ENCODE assay signal across 8 cellular contexts in the genomic region with DNA sequence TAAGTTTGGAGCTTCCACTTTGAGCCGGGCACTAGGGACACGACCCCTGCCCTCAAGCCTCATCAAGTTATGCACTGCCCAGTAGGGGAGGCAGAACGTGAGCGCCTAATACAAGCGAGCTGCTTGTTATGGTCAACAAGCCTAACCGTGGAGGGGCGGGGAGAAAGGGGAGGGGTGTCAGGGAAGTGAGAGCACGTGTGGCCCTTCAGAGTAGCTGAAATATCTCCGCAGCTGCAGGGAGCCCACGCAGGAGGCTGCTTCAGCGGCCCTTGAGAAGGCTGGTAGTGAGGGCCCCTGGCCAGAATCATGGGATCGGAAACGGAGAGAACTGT. TPM values are rescaled to one million over a fixed set of nuclear protein-coding genes. Genes with fewer than 3 reads are reported as not detected.
DNase-seq lines count a peak whose midpoint lies in the region; ATAC-seq, FAIRE-seq and TF ChIP-seq lines count a peak whose summit lies in the region.

No MANE protein-coding gene starts in this region.

- peak; percentile 53 to 57; a peak in 2 of 4 replicates for TF ChIP-seq POLR2A in HepG2 (IDR thresholded peaks at IDR 0.05; ENCODE audit: insufficient read depth in 1 of 2, low read depth in 2 of 2, low read length in 2 of 2)

- intact Hi-C loops in HepG2 (cut with micrococcal nuclease; ENCODE audit: unreplicated experiment): loop anchor here (1.0 to 10.0 kb wide), 6 partner anchors 9 to 211 kb away; a partner anchor contains a TSS

- no peak for TF ChIP-seq CTCF in GM10248 (IDR thresholded peaks at IDR 0.05; ENCODE audit: control extremely low read depth, extremely low read depth, low read depth, missing control alignments)
- no peak for TF ChIP-seq CTCF in LNCaP clone FGC (IDR thresholded peaks at IDR 0.05; ENCODE audit: control insufficient read depth, extremely low read depth, insufficient read depth)
- no peak for TF ChIP-seq CTCF in WERI-Rb-1 (IDR thresholded peaks at IDR 0.05; ENCODE audit: low read depth, low read length)
- no peak for TF ChIP-seq CTCF in choroid plexus epithelial cell (conservative IDR thresholded peaks at IDR 0.05; ENCODE audit: low read depth, low read length)
- TF ChIP-seq CTCF in HepG2 (CRISPR knock-in tag; IDR thresholded peaks at IDR 0.05): 0 out of 2 replicates have a peak, but pooled peaks have one; percentile 16

- POLR2A ChIA-PET in GM10248 (lab: Yijun Ruan, JAX): interaction anchor here (1.0 to 1.3 kb wide), 2 partner anchors 18 to 22 kb away, joined by 3 to 5 read pairs; no protein-coding TSS in a partner anchor
- POLR2A ChIA-PET in HepG2 (lab: Yijun Ruan, JAX): interaction anchor here (0.5 to 4.0 kb wide), 15 partner anchors 10 to 430 kb away, joined by 3 to 39 read pairs (median 4); a partner anchor contains a TSS

- ATAC-seq in HepG2: peak; percentile 79

- H3K9me3 ChIP-seq in GM23248 (ENCODE audit: low read depth) (no peaks in the 10 kb centered on the region), WERI-Rb-1 (ENCODE audit: severe bottlenecking) (peaks cover 3% of the 10 kb centered on the region), HepG2 (ENCODE audit: low read length) (no peaks in the 10 kb centered on the region)

- CTCF ChIA-PET in GM10248 (lab: Yijun Ruan, JAX) (interaction anchor here (0.8 to 11.8 kb wide), 21 partner anchors 9 to 547 kb away, joined by 3 to 127 read pairs (median 5); no protein-coding TSS in a partner anchor), HepG2 (lab: Yijun Ruan, JAX; ENCODE audit: low intra/inter-chr PET ratio, low total read pairs) (interaction anchor here (0.7 to 2.8 kb wide), 3 partner anchors 8 to 28 kb away, joined by 3 to 31 read pairs (median 5); no protein-coding TSS in a partner anchor)

- H3K27me3 ChIP-seq in GM23248 (replicated peaks; ENCODE audit: insufficient read depth): no peaks in the 10 kb centered on the region
- no peaks in the 10 kb centered on the region for H3K27me3 ChIP-seq in WERI-Rb-1 (ENCODE audit: insufficient read depth, low read depth, severe bottlenecking)
- H3K27me3 ChIP-seq in HepG2 (ENCODE audit: control insufficient read depth in 1 of 2, insufficient read depth in 2 of 2, low read length in 2 of 2): no peaks in the 10 kb centered on the region

- H3K36me3 ChIP-seq in GM23248 (ENCODE audit: low read depth) (no peaks in the 10 kb centered on the region), WERI-Rb-1 (peaks cover 10% of the 10 kb centered on the region; the same call in 1 of the 2 replicates), HepG2 (replicated peaks in 1 of 2; ENCODE audit: control insufficient read depth in 1 of 2, insufficient read depth in 2 of 2, low read length in 2 of 2) (peaks cover 2 to 5% of the 10 kb centered on the region in 2 experiments; a peak in 2 of 5 replicates)

- peak; percentile 82 for DNase-seq in GM10248 (ENCODE audit: extremely low spot score)
- DNase-seq in GM23248: peak; percentile 48
- DNase-seq in LNCaP clone FGC (ENCODE audit: low read depth): no peak
- DNase-seq in WERI-Rb-1: peak; percentile 89
- peak; percentile 72 for DNase-seq in choroid plexus epithelial cell (ENCODE audit: low read depth)
- peak; percentile 84 for DNase-seq in HepG2 (ENCODE audit: low spot score)
- DNase-seq in stimulated activated CD4-positive, alpha-beta T cell treated with anti-CD3 and anti-CD28 coated beads, Interleukin-4, amount 100 ng/mL, for 1 hour: peak; percentile 45
- no peak for DNase-seq in NCI-H2107 treated with DMSO at 0.1 percent for 48 hours (lab: John Stamatoyannopoulos, UW; ENCODE audit: unreplicated experiment)

- H3F3A ChIP-seq in GM23248 (ENCODE audit: insufficient read depth): no peaks in the 10 kb centered on the region

- H3K79me2 ChIP-seq in GM23248 (ENCODE audit: insufficient read depth) (no peaks in the 10 kb centered on the region), HepG2 (ENCODE audit: insufficient read depth, low read length) (peaks cover 3% of the 10 kb centered on the region)

- no peak overlapping the region for H3K27ac ChIP-seq in GM23248
- H3K27ac ChIP-seq in WERI-Rb-1: peak overlapping the region; percentile 64
- H3K27ac ChIP-seq in HepG2 (ENCODE audit: extremely low read length, insufficient read depth, low read length): peak overlapping the region; percentile 86

- H3K4me1 ChIP-seq in GM23248 (ENCODE audit: insufficient read depth): no peaks in the 10 kb centered on the region
- peaks cover 34% of the 10 kb centered on the region for H3K4me1 ChIP-seq in HepG2 (ENCODE audit: insufficient read depth, low read length)

- H3K9ac ChIP-seq in GM23248: peak overlapping the region; percentile 68
- H3K9ac ChIP-seq in HepG2 (ENCODE audit: insufficient read depth, low read depth, low read length): peak overlapping the region; percentile 82

- 4 to 5% methylated on average over 12 to 13 of the region's 13 CpGs for WGBS in GM23248 (ENCODE audit: low coverage in 1 of 2, low lambda C conversion rate in 2 of 2, missing lambda C conversion rate in 2 of 2), 2 experiments
- 4% methylated on average over 13 of the region's 13 CpGs for WGBS in HepG2 (ENCODE audit: low lambda C conversion rate)

- H3K9me2 ChIP-seq in GM23248 (ENCODE audit: insufficient read depth): no peaks in the 10 kb centered on the region

- in situ Hi-C loops in GM23248 (cut with MboI): no loop called here
- in situ Hi-C loops in HepG2 (cut with HindIII; ENCODE audit: extremely low pct_ligation_motif_present, low pct_unique_long_range_greater_than_20kb): no loop called here

- H3K4me3 ChIP-seq in GM23248 (peak overlapping the region; percentile 78), LNCaP clone FGC (ENCODE audit: low read depth, low read length) (peak overlapping the region; percentile 41), WERI-Rb-1 (ENCODE audit: low read depth, low read length) (peak overlapping the region; percentile 84), choroid plexus epithelial cell (ENCODE audit: low read depth, low read length) (peak overlapping the region; percentile 66), HepG2 (replicated peaks in 1 of 3; ENCODE audit: insufficient read depth in 1 of 3, low read depth in 2 of 3, low read length in 3 of 3) (peak overlapping the region; percentile 78 to 92 (median 82))

- TF ChIP-seq RAD21 in HepG2 (CRISPR knock-in tag; IDR thresholded peaks at IDR 0.05): no peak

- no TSS peak for BruUV-seq in HepG2 (replicated peaks; lab: Mats Ljungman, UMichigan)

- H3K4me2 ChIP-seq in GM23248 (ENCODE audit: unreplicated experiment): peak overlapping the region; percentile 94
- H3K4me2 ChIP-seq in HepG2 (ENCODE audit: low read depth, low read length): peak overlapping the region; percentile 99

- H4K20me1 ChIP-seq in GM23248 (ENCODE audit: insufficient read depth) (no peaks in the 10 kb centered on the region), HepG2 (ENCODE audit: insufficient read depth, low read length) (no peaks in the 10 kb centered on the region)

- peak overlapping the region; percentile 96 for H2AFZ ChIP-seq in GM23248
- H2AFZ ChIP-seq in HepG2 (ENCODE audit: low read length): peak overlapping the region; percentile 3

- no peak for TF ChIP-seq EP300 in HepG2 (IDR thresholded peaks at IDR 0.05; ENCODE audit: low read depth in 2 of 2, low read length in 2 of 2)
- no peak for TF ChIP-seq EP300 in HepG2 (CRISPR knock-in tag; IDR thresholded peaks at IDR 0.05; ENCODE audit: borderline replicate concordance)

- peak; percentile 80 for FAIRE-seq in HepG2 (lab: Jason Lieb, UNC)

RNA-seq across cellular contexts. Expression of a gene that starts 0.7 kb away (rescaled TPM):
- total RNA-seq in GM23248 (2014; rRNA removed; shearing (Covaris generic)): 0.86 and 1.1 TPM in 2 replicates
- 1.0 and 1.1 TPM in 2 replicates for polyA plus RNA-seq in GM23248 (2016; fragmentation: Nextera tagmentation; extraction: Ambion mirVana)
- total RNA-seq in HepG2 (2016; rRNA removed; fragmentation: Illumina TruSeq; extraction: Trizol): 27.6 and 32.5 TPM in 2 replicates
- total RNA-seq in HepG2 (2016; cell fraction: cytosol; rRNA removed; fragmentation: Illumina TruSeq; extraction: Trizol; ENCODE audit: low read depth): 12.0 and 12.4 TPM in 2 replicates
- 26.7 and 32.6 TPM in 2 replicates for total RNA-seq in HepG2 (2016; cell fraction: insoluble cytoplasmic fraction; rRNA removed; fragmentation: Illumina TruSeq; extraction: Trizol)
- 12.3 and 14.1 TPM in 2 replicates for total RNA-seq in HepG2 (2016; cell fraction: membrane; rRNA removed; fragmentation: Illumina TruSeq; extraction: Trizol)
- 25.2 and 33.4 TPM in 2 replicates for total RNA-seq in HepG2 (2016; cell fraction: nucleus; rRNA removed; fragmentation: Illumina TruSeq; extraction: Trizol)
- 12.7 and 12.8 TPM in 2 replicates for polyA plus RNA-seq in HepG2 (2011; rRNA removed)
- polyA plus RNA-seq in HepG2 (2011; cell fraction: cytosol; rRNA removed): 7.6 and 9.9 TPM in 2 replicates
- 8.3 and 9.4 TPM in 2 replicates for polyA plus RNA-seq in HepG2 (2011; cell fraction: nucleus; rRNA removed)
- polyA plus RNA-seq in HepG2 (2012): 13.6 and 17.2 TPM in 2 replicates
- 1.6 and 1.9 TPM in 2 replicates for polyA plus RNA-seq in HepG2 (2016; cell fraction: cytosol; fragmentation: Illumina TruSeq; extraction: Trizol; ENCODE audit: low read depth)
- polyA plus RNA-seq in HepG2 (2016; cell fraction: insoluble cytoplasmic fraction; fragmentation: Illumina TruSeq; extraction: Trizol; ENCODE audit: low read depth): 32.3 and 36.6 TPM in 2 replicates
- 5.4 and 6.1 TPM in 2 replicates for polyA plus RNA-seq in HepG2 (2016; cell fraction: membrane; fragmentation: Illumina TruSeq; extraction: Trizol; ENCODE audit: low read depth)
- polyA plus RNA-seq in HepG2 (2016; cell fraction: nucleus; fragmentation: Illumina TruSeq; extraction: Trizol; ENCODE audit: insufficient read depth, low read depth): 41.8 and 43.5 TPM in 2 replicates
- 12.3 and 17.3 TPM in 2 replicates for polyA minus RNA-seq in HepG2 (2011; rRNA and poly(A)+ RNA removed; ENCODE audit: low replicate concordance)
- polyA minus RNA-seq in HepG2 (2011; cell fraction: cytosol; rRNA and poly(A)+ RNA removed): 18.7 and 20.1 TPM in 2 replicates
- polyA minus RNA-seq in HepG2 (2011; cell fraction: nucleus; rRNA and poly(A)+ RNA removed): 11.3 and 17.3 TPM in 2 replicates

RNA-seq across cellular contexts. Expression of a gene that starts 6.1 kb away (rescaled TPM):
- 0.97 TPM in 1 of 2 replicates, not detected in the other for total RNA-seq in GM23248 (2014; rRNA removed; shearing (Covaris generic))
- polyA plus RNA-seq in GM23248 (2016; fragmentation: Nextera tagmentation; extraction: Ambion mirVana): 0.09 TPM in 2 replicates
- 6.4 and 7.6 TPM in 2 replicates for total RNA-seq in HepG2 (2016; rRNA removed; fragmentation: Illumina TruSeq; extraction: Trizol)
- 3.5 and 3.6 TPM in 2 replicates for total RNA-seq in HepG2 (2016; cell fraction: cytosol; rRNA removed; fragmentation: Illumina TruSeq; extraction: Trizol; ENCODE audit: low read depth)
- total RNA-seq in HepG2 (2016; cell fraction: insoluble cytoplasmic fraction; rRNA removed; fragmentation: Illumina TruSeq; extraction: Trizol): 5.4 and 8.3 TPM in 2 replicates
- total RNA-seq in HepG2 (2016; cell fraction: membrane; rRNA removed; fragmentation: Illumina TruSeq; extraction: Trizol): 4.6 and 4.9 TPM in 2 replicates
- 9.4 and 10.7 TPM in 2 replicates for total RNA-seq in HepG2 (2016; cell fraction: nucleus; rRNA removed; fragmentation: Illumina TruSeq; extraction: Trizol)
- 6.0 and 6.2 TPM in 2 replicates for polyA plus RNA-seq in HepG2 (2011; rRNA removed)
- polyA plus RNA-seq in HepG2 (2011; cell fraction: cytosol; rRNA removed): 3.5 and 3.6 TPM in 2 replicates
- polyA plus RNA-seq in HepG2 (2011; cell fraction: nucleus; rRNA removed): 7.3 and 8.6 TPM in 2 replicates
- polyA plus RNA-seq in HepG2 (2012): 3.0 and 3.6 TPM in 2 replicates
- polyA plus RNA-seq in HepG2 (2016; cell fraction: cytosol; fragmentation: Illumina TruSeq; extraction: Trizol; ENCODE audit: low read depth): 0.34 and 0.76 TPM in 2 replicates
- 3.1 TPM in 2 replicates for polyA plus RNA-seq in HepG2 (2016; cell fraction: insoluble cytoplasmic fraction; fragmentation: Illumina TruSeq; extraction: Trizol; ENCODE audit: low read depth)
- polyA plus RNA-seq in HepG2 (2016; cell fraction: membrane; fragmentation: Illumina TruSeq; extraction: Trizol; ENCODE audit: low read depth): 1.2 and 1.5 TPM in 2 replicates
- polyA plus RNA-seq in HepG2 (2016; cell fraction: nucleus; fragmentation: Illumina TruSeq; extraction: Trizol; ENCODE audit: insufficient read depth, low read depth): 9.6 and 10.3 TPM in 2 replicates
- 3.0 and 11.6 TPM in 2 replicates for polyA minus RNA-seq in HepG2 (2011; rRNA and poly(A)+ RNA removed; ENCODE audit: low replicate concordance)
- polyA minus RNA-seq in HepG2 (2011; cell fraction: cytosol; rRNA and poly(A)+ RNA removed): 3.7 and 5.0 TPM in 2 replicates
- 11.5 and 11.8 TPM in 2 replicates for polyA minus RNA-seq in HepG2 (2011; cell fraction: nucleus; rRNA and poly(A)+ RNA removed)

Comparison
In these comparisons a context has a peak if more than half of its experiments do, and no peak if none do; other contexts are left out.
1. DNase-seq: peak in GM10248 (single experiment), GM23248 (single experiment), WERI-Rb-1 (single experiment), choroid plexus epithelial cell (single experiment), HepG2 (single experiment) and stimulated activated CD4-positive, alpha-beta T cell treated with anti-CD3 and anti-CD28 coated beads, Interleukin-4, amount 100 ng/mL, for 1 hour (single experiment); none in LNCaP clone FGC (single experiment) and NCI-H2107 treated with DMSO at 0.1 percent for 48 hours (single experiment).
2. Peak in every context shown above with its lines, with median percentiles within 50 percentile points of each other: H3K4me3 ChIP-seq.